Comparison of ENCODE assay signal across 8 cellular contexts in genomic region chr19:45901912-45902650, GRCh38. TPM values are rescaled to one million over a fixed set of nuclear protein-coding genes. Genes with fewer than 3 reads are reported as not detected.
DNase-seq lines count a peak whose midpoint lies in the region; ATAC-seq and TF ChIP-seq lines count a peak whose summit lies in the region.

TSS of gene MYPOP (minus strand) at chr19:45902613. CDS start at chr19:45901773, 840 bp downstream.

- H3K9me3 Mint-ChIP-seq in CD4-positive, alpha-beta memory T cell = peaks cover 0 to 4% (median 0%) of the 10 kb centered on the region in 8 donors

- peaks cover 13 to 27% of the 10 kb centered on the region in 2 donors for H3K36me3 Mint-ChIP-seq in CD4-positive, alpha-beta memory T cell

- no peak for TF ChIP-seq CTCF in kidney epithelial cell (IDR thresholded peaks at IDR 0.05; ENCODE audit: insufficient read depth, low read length, poor library complexity, severe bottlenecking)

- H3K9me3 ChIP-seq in CD4-positive, alpha-beta memory T cell (ENCODE audit: control insufficient read depth in 1 of 2, low read length in 2 of 2) = no peaks in the 10 kb centered on the region
- no peaks in the 10 kb centered on the region for H3K9me3 ChIP-seq in MG63

- no peaks in the 10 kb centered on the region for H3K27me3 Mint-ChIP-seq in CD4-positive, alpha-beta memory T cell

- ATAC-seq in GM18868 (IDR thresholded peaks at IDR 0.05; ENCODE audit: unreplicated experiment) = no peak
- ATAC-seq in HG03469 (IDR thresholded peaks at IDR 0.05; ENCODE audit: unreplicated experiment) = no peak

- H3K27me3 ChIP-seq in CD4-positive, alpha-beta memory T cell (ENCODE audit: insufficient read depth, low read length) = no peaks in the 10 kb centered on the region
- H3K27me3 ChIP-seq in MG63 (no peaks in the 10 kb centered on the region), kidney epithelial cell (ENCODE audit: control insufficient read depth, insufficient read depth, low read length) (no peaks in the 10 kb centered on the region)

- peak within 1 kb of the TSS; percentile 86 to 90 for H3K4me3 ChIP-seq in CD4-positive, alpha-beta memory T cell (ENCODE audit: low read length in 2 of 2)
- peak within 1 kb of the TSS; percentile 68 for H3K4me3 ChIP-seq in MG63
- peak within 1 kb of the TSS; percentile 76 for H3K4me3 ChIP-seq in kidney epithelial cell (ENCODE audit: low read depth, low read length)

- no peak for DNase-seq in CD4-positive, alpha-beta memory T cell
- DNase-seq in MG63 (no peak), astrocyte of the hippocampus (ENCODE audit: low read depth, low spot score) (peak; percentile 44), kidney epithelial cell (ENCODE audit: low read depth) (no peak), substantia nigra (lab: John Stamatoyannopoulos, UW) (peak in 1 of 49 donors; percentile 50), middle frontal gyrus (ENCODE audit: extremely low spot score, low spot score) (no peak)

- H3K27ac Mint-ChIP-seq in CD4-positive, alpha-beta memory T cell = peak within 1 kb of the TSS; percentile 88 to 96 (median 95)

- peak within 1 kb of the TSS; percentile 94 to 98 (median 96) for H3K4me3 Mint-ChIP-seq in CD4-positive, alpha-beta memory T cell

- POLR2A ChIA-PET in CD4-positive, alpha-beta memory T cell (lab: Charles Lee; ENCODE audit: partially characterized antibody) = interaction anchor here (0.6 to 4.7 kb wide), 14 partner anchors 10 to 725 kb away, joined by 3 to 83 read pairs (median 6); partner anchors contain the start of genes CCDC61, FOXA3, GIPR and IRF2BP1

- H3K27ac ChIP-seq in CD4-positive, alpha-beta memory T cell (ENCODE audit: low read depth, low read length) = peak within 1 kb of the TSS; percentile 79
- H3K27ac ChIP-seq in substantia nigra (ENCODE audit: low read depth, low read length, poor library complexity, severe bottlenecking) = peak within 1 kb of the TSS; percentile 95

- peaks cover 9 to 32% (median 12%) of the 10 kb centered on the region in 4 donors for H3K4me1 Mint-ChIP-seq in CD4-positive, alpha-beta memory T cell

- peaks cover 19% of the 10 kb centered on the region for H3K4me1 ChIP-seq in CD4-positive, alpha-beta memory T cell (ENCODE audit: insufficient read depth, low read length)

- intact Hi-C loops in CD4-positive, alpha-beta memory T cell (cut with micrococcal nuclease) = loop anchor here (1.0 to 5.0 kb wide), 6 partner anchors 16 to 495 kb away; partner anchors contain the start of genes CCDC61, IRF2BP1, POLR1G and SYMPK

- H3K36me3 ChIP-seq in CD4-positive, alpha-beta memory T cell (ENCODE audit: insufficient read depth, low read length) = peaks cover 8% of the 10 kb centered on the region
- H3K36me3 ChIP-seq in MG63 = peaks cover 30% of the 10 kb centered on the region
- H3K36me3 ChIP-seq in kidney epithelial cell (ENCODE audit: control insufficient read depth, insufficient read depth, low read length) = peaks cover 1% of the 10 kb centered on the region

- CTCF ChIA-PET in CD4-positive, alpha-beta memory T cell (lab: Charles Lee; ENCODE audit: partially characterized antibody) = interaction anchor here (1.0 to 2.9 kb wide), 9 partner anchors 10 to 123 kb away, joined by 3 to 14 read pairs (median 5); partner anchors contain the start of genes FOXA3 and IRF2BP1

RNA-seq across cellular contexts. Expression of gene MYPOP, which starts in this region (rescaled TPM):
- 10 to 100 TPM; 12.9 to 15.1 TPM for total RNA-seq in CD4-positive, alpha-beta memory T cell
- polyA plus RNA-seq in CD4-positive, alpha-beta memory T cell = under 1 TPM; 0.10 to 0.87 TPM
- 0.20 and 0.79 TPM in 2 replicates for total RNA-seq in MG63 (2014; rRNA removed; shearing (Covaris generic); ENCODE audit: low replicate concordance)
- total RNA-seq in kidney epithelial cell = 3.0 and 8.0 TPM in 2 replicates
